Comparison of ENCODE assay signal across 1 cellular context in the genomic region with DNA sequence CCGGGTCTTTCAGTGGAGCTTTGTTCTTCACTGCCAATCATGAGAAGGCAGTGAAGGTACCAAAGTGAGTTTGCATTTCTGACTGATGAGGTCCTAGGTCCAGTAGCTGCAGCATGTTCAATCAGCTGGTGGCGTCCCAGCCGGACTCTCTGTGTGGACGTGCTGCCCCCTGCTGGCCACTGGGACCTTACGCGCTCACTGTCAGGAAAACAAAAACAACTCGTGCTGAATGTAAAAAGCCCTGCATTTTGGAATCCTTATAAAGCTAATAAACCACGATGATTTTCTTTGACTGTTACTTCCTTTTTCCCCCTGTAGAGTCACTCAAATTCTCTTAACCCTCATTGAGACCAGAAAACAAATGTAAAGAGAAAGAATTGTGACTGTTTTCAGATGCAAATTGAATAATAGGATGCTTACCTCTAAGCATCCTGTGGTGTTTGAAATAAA.
TF ChIP-seq lines count a peak whose summit lies in the region.

No MANE protein-coding gene starts in this region.

TF ChIP-seq in IMR-90, 13 proteins besides CTCF, POLR2A, EP300 and RAD21:
- TF ChIP-seq USF2 (IDR thresholded peaks at IDR 0.05; ENCODE audit: low read depth, low read length) (no peak), RCOR1 (IDR thresholded peaks at IDR 0.05; ENCODE audit: insufficient replicate concordance, low read length) (no peak), RFX5 (IDR thresholded peaks at IDR 0.05; ENCODE audit: low read depth, low read length) (no peak), MAFK (IDR thresholded peaks at IDR 0.05; ENCODE audit: low read depth, low read length) (no peak), BHLHE40 (IDR thresholded peaks at IDR 0.05; ENCODE audit: low read depth, low read length) (0 out of 2 replicates have a peak, but pooled peaks have one; percentile 29), MXI1 (IDR thresholded peaks at IDR 0.05; ENCODE audit: borderline replicate concordance, low read depth, low read length) (no peak), CEBPB (IDR thresholded peaks at IDR 0.05; ENCODE audit: low read depth, low read length) (no peak), NFE2L2 (IDR thresholded peaks at IDR 0.05; ENCODE audit: low read depth, low read length) (no peak), FOS (IDR thresholded peaks at IDR 0.05; ENCODE audit: low read depth, low read length) (no peak), SMC3 (IDR thresholded peaks at IDR 0.05; ENCODE audit: low read depth, low read length) (peak; percentile 90), CHD1 (IDR thresholded peaks at IDR 0.05; ENCODE audit: low read depth, low read length) (no peak), MAZ (IDR thresholded peaks at IDR 0.05; ENCODE audit: borderline replicate concordance, low read depth, low read length) (no peak)
- TF ChIP-seq, protein P1, sequence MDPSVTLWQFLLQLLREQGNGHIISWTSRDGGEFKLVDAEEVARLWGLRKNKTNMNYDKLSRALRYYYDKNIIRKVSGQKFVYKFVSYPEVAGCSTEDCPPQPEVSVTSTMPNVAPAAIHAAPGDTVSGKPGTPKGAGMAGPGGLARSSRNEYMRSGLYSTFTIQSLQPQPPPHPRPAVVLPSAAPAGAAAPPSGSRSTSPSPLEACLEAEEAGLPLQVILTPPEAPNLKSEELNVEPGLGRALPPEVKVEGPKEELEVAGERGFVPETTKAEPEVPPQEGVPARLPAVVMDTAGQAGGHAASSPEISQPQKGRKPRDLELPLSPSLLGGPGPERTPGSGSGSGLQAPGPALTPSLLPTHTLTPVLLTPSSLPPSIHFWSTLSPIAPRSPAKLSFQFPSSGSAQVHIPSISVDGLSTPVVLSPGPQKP (IDR thresholded peaks at IDR 0.05; ENCODE audit: borderline replicate concordance, low read depth, low read length), result no peak
